In genomic region chr18:45090526-45091140, GRCh38 we compare ENCODE assay signal across 25 cellular contexts.
"Had no signal": no experiment of that assay in that cellular context is flagged by ENCODE, and none has a peak within 500 bp of the region (broad histone marks: within the 10 kb centered on the region; RNA-seq: fewer than 3 reads in every experiment).

No MANE protein-coding gene starts in this region.

- H3K36me3 ChIP-seq: breast epithelium, left lung, lower lobe of right lung, tibial artery, upper lobe of right lung had no signal

- H3K36me3 Mint-ChIP-seq: activated naive CD4-positive, alpha-beta T cell treated with anti-CD3 and anti-CD28 coated beads, Interleukin-2, amount 50 U/mL, for 72 hours; natural killer cell had no signal

- ATAC-seq: activated CD8-positive, alpha-beta T cell treated with anti-CD3 and anti-CD28 coated beads for 36 hours; activated naive CD4-positive, alpha-beta T cell treated with anti-CD3 and anti-CD28 coated beads, Interleukin-2, amount 50 U/mL, for 72 hours; activated T-cell treated with anti-CD3 and anti-CD28 coated beads, Interleukin-2, amount 50 U/mL, for 4 hours; activated T-helper 17 cell treated with anti-CD3 and anti-CD28 coated beads, Interleukin-2, amount 50 U/mL, for 72 hours; left lung; lower lobe of right lung; natural killer cell; sciatic nerve; stimulated activated naive CD8-positive, alpha-beta T cell treated with anti-CD3 and anti-CD28 coated beads, Interleukin-15, amount 100 ng/mL, for 72 hours; upper lobe of right lung had no signal

- DNase-seq: activated CD4-positive, alpha-beta T cell treated with anti-CD3 and anti-CD28 coated beads, Interleukin-2, amount 10 ng/mL, durations not matched to agents 24 days and 14 days; activated CD4-positive, CD25-positive, alpha-beta regulatory T cell treated with anti-CD3 and anti-CD28 coated beads, Interleukin-2, amount 50 U/mL, for 72 hours; activated CD8-positive, alpha-beta T cell treated with anti-CD3 and anti-CD28 coated beads for 36 hours; activated T-cell treated with anti-CD3 and anti-CD28 coated beads, Interleukin-2, amount 50 U/mL, for 4 hours; central memory CD4-positive, alpha-beta T cell; dermis blood vessel endothelial cell; effector CD4-positive, alpha-beta T cell; head of caudate nucleus; hypothalamus; kidney glomerular epithelial cell; left lung; lower lobe of right lung; mesendoderm; natural killer cell; stimulated activated CD4-positive, alpha-beta T cell treated with anti-CD3 and anti-CD28 coated beads, Interleukin-12 subunit alpha, Interleukin-12 subunit beta, amount 100 ng/mL, for 4 hours; stimulated activated CD4-positive, alpha-beta T cell treated with anti-CD3 and anti-CD28 coated beads, Interleukin-4, amount 100 ng/mL, for 1 hour; stimulated activated naive CD8-positive, alpha-beta T cell treated with anti-CD3 and anti-CD28 coated beads, Interleukin-15, amount 100 ng/mL, for 72 hours; T-helper 2 cell; tibial artery; upper lobe of right lung had no signal

- H3K9me3 ChIP-seq: breast epithelium, left lung, lower lobe of right lung, tibial artery, upper lobe of right lung had no signal

- H3K4me1 Mint-ChIP-seq: activated CD4-positive, alpha-beta T cell treated with anti-CD3 and anti-CD28 coated beads, Interleukin-2, amount 10 ng/mL, durations not matched to agents 24 days and 14 days; activated T-helper 17 cell treated with anti-CD3 and anti-CD28 coated beads, Interleukin-2, amount 50 U/mL, for 72 hours; stimulated activated naive CD8-positive, alpha-beta T cell treated with anti-CD3 and anti-CD28 coated beads, Interleukin-15, amount 100 ng/mL, for 72 hours had no signal

- H3K27me3 Mint-ChIP-seq: activated CD4-positive, alpha-beta T cell treated with anti-CD3 and anti-CD28 coated beads, Interleukin-2, amount 10 ng/mL, durations not matched to agents 24 days and 14 days; stimulated activated naive CD8-positive, alpha-beta T cell treated with anti-CD3 and anti-CD28 coated beads, Interleukin-15, amount 100 ng/mL, for 72 hours had no signal

- H3K4me3 Mint-ChIP-seq: activated CD4-positive, alpha-beta T cell treated with anti-CD3 and anti-CD28 coated beads, Interleukin-2, amount 10 ng/mL, durations not matched to agents 24 days and 14 days; activated CD8-positive, alpha-beta T cell treated with anti-CD3 and anti-CD28 coated beads for 36 hours; activated T-cell treated with anti-CD3 and anti-CD28 coated beads, Interleukin-2, amount 50 U/mL, for 4 hours; activated T-helper 17 cell treated with anti-CD3 and anti-CD28 coated beads, Interleukin-2, amount 50 U/mL, for 72 hours; natural killer cell; stimulated activated naive CD8-positive, alpha-beta T cell treated with anti-CD3 and anti-CD28 coated beads, Interleukin-15, amount 100 ng/mL, for 72 hours had no signal

- H3K27me3 ChIP-seq: breast epithelium, left lung, tibial artery, upper lobe of right lung had no signal

- H3K9me3 Mint-ChIP-seq: activated CD4-positive, alpha-beta T cell treated with anti-CD3 and anti-CD28 coated beads, Interleukin-2, amount 10 ng/mL, durations not matched to agents 24 days and 14 days; activated CD8-positive, alpha-beta T cell treated with anti-CD3 and anti-CD28 coated beads for 36 hours; activated T-cell treated with anti-CD3 and anti-CD28 coated beads, Interleukin-2, amount 50 U/mL, for 4 hours; activated T-helper 17 cell treated with anti-CD3 and anti-CD28 coated beads, Interleukin-2, amount 50 U/mL, for 72 hours; natural killer cell; stimulated activated naive CD8-positive, alpha-beta T cell treated with anti-CD3 and anti-CD28 coated beads, Interleukin-15, amount 100 ng/mL, for 72 hours had no signal

- H3K4me1 ChIP-seq: breast epithelium, left lung, lower lobe of right lung, tibial artery, upper lobe of right lung had no signal

- H3K4me3 ChIP-seq: breast epithelium, left lung, lower lobe of right lung, skin epidermis, tibial artery, upper lobe of right lung had no signal

- H3K27ac Mint-ChIP-seq: activated CD4-positive, alpha-beta T cell treated with anti-CD3 and anti-CD28 coated beads, Interleukin-2, amount 10 ng/mL, durations not matched to agents 24 days and 14 days; activated CD8-positive, alpha-beta T cell treated with anti-CD3 and anti-CD28 coated beads for 36 hours; activated naive CD4-positive, alpha-beta T cell treated with anti-CD3 and anti-CD28 coated beads, Interleukin-2, amount 50 U/mL, for 72 hours; activated T-helper 17 cell treated with anti-CD3 and anti-CD28 coated beads, Interleukin-2, amount 50 U/mL, for 72 hours; natural killer cell; stimulated activated naive CD8-positive, alpha-beta T cell treated with anti-CD3 and anti-CD28 coated beads, Interleukin-15, amount 100 ng/mL, for 72 hours had no signal

- H3K27ac ChIP-seq: breast epithelium, left lung, lower lobe of right lung, skin epidermis, tibial artery, upper lobe of right lung had no signal
